8 cellular contexts compared by ENCODE assay signal in the genomic region with DNA sequence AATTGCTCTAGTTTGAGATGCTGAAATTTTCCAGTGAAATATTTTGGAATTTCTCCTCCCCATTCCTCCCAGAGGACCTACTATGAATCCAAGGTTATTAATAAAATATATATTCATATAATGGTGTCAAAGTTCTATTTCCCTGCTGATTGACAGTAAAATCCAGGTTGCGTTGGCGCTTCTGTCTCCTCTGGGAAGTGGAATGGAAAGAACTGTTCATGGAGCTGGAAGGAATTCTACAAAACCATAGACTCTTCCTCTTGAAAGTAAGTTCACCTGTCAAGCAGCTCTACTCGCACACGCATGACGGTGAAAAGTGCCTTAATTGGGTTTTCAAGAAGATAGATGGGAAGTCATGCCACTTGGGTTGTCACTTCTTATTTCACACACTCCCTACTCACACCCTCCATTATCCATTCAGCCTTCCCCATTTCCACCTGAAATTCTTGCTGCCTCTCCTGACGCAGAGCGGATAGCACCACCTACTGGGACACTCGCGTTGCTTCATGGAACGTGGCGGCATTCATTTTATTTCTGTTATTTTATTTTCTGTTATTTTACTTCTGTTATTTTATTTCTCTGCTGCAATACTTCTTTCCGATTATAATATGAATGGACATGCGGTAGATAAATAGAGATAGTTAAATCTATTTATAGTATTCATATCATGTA.
DNase-seq lines count a peak whose midpoint lies in the region; ATAC-seq, FAIRE-seq and TF ChIP-seq lines count a peak whose summit lies in the region.

No MANE protein-coding gene starts in this region.

- peak; percentile 56 for ATAC-seq in GM18868 (IDR thresholded peaks at IDR 0.05; ENCODE audit: unreplicated experiment)
- ATAC-seq in GM18909 (IDR thresholded peaks at IDR 0.05; ENCODE audit: poor library complexity, unreplicated experiment): no peak
- ATAC-seq in HG03159 (IDR thresholded peaks at IDR 0.05; ENCODE audit: unreplicated experiment): no peak

- FAIRE-seq in GM12892 (lab: Jason Lieb, UNC): no peak

- in situ Hi-C loops in ACHN (cut with HindIII; ENCODE audit: low pct_ligation_motif_present, low pct_unique_long_range_greater_than_20kb, low sequenced_read_pairs): no loop called here

- DNase-seq in ACHN (peak; percentile 9), RPMI7951 (ENCODE audit: low read depth) (peak; percentile 3), islet precursor cell (peak; percentile 54), GM12892 (ENCODE audit: insufficient read length) (no peak), T-helper 9 cell (no peak)

- TF ChIP-seq POLR2A in GM12892 (IDR thresholded peaks at IDR 0.05; ENCODE audit: low read depth, low read length): no peak

Comparison
In these comparisons a context has a peak if more than half of its experiments do, and no peak if none do; other contexts are left out.
1. DNase-seq: peak in ACHN (single experiment), RPMI7951 (single experiment) and islet precursor cell (single experiment); none in GM12892 (single experiment) and T-helper 9 cell (single experiment).